20 cellular contexts compared by ENCODE assay signal in genomic region chr10:131125511-131126225, GRCh38.
"Had no signal": no experiment of that assay in that cellular context is flagged by ENCODE, and none has a peak within 500 bp of the region (broad histone marks: within the 10 kb centered on the region; RNA-seq: fewer than 3 reads in every experiment).

No MANE protein-coding gene starts in this region.

- ATAC-seq: esophagus mucosa; heart left ventricle; natural killer cell; psoas muscle; right lobe of liver; stimulated activated memory B cell treated with anti-CD40 and anti-IgM and Interleukin-4, amounts not matched to agents 10 μg/mL and 1 μg/mL and 100 μg/mL, for 72 hours had no signal

- H3K4me3 Mint-ChIP-seq: mesothelial cell of epicardium; natural killer cell; neural crest cell; stimulated activated memory B cell treated with anti-CD40 and anti-IgM and Interleukin-4, amounts not matched to agents 10 μg/mL and 1 μg/mL and 100 μg/mL, for 72 hours; stimulated activated naive CD8-positive, alpha-beta T cell treated with anti-CD3 and anti-CD28 coated beads, Interleukin-15, Interleukin-2, amounts not matched to agents 100 ng/mL and 50 ng/mL, for 24 hours had no signal

- H3K4me3 ChIP-seq: dorsolateral prefrontal cortex, heart left ventricle, psoas muscle, right lobe of liver, testis, upper lobe of left lung, uterus had no signal

- H3K27ac ChIP-seq: dorsolateral prefrontal cortex, heart left ventricle, psoas muscle, right lobe of liver, testis, upper lobe of left lung, uterus had no signal

- H3K4me1 ChIP-seq: psoas muscle, right lobe of liver, testis, upper lobe of left lung, uterus had no signal

- DNase-seq: cortex of kidney; effector CD8-positive, alpha-beta T cell; heart left ventricle; kidney glomerular epithelial cell; mammary epithelial cell; natural killer cell; psoas muscle; right lobe of liver; stimulated activated CD4-positive, alpha-beta T cell treated with anti-CD3 and anti-CD28 coated beads, Interleukin-15, amount 100 ng/mL, for 24 hours; stimulated activated CD4-positive, alpha-beta T cell treated with anti-CD3 and anti-CD28 coated beads, Interleukin-1b, Interleukin-23, amount 100 ng/mL, for 48 hours; stimulated activated CD4-positive, alpha-beta T cell treated with anti-CD3 and anti-CD28 coated beads, Interleukin-4, amount 100 ng/mL, for 24 hours; testis; upper lobe of left lung; uterus had no signal

- H3K27me3 Mint-ChIP-seq: stimulated activated memory B cell treated with anti-CD40 and anti-IgM and Interleukin-4, amounts not matched to agents 10 μg/mL and 1 μg/mL and 100 μg/mL, for 72 hours; stimulated activated naive CD8-positive, alpha-beta T cell treated with anti-CD3 and anti-CD28 coated beads, Interleukin-15, Interleukin-2, amounts not matched to agents 100 ng/mL and 50 ng/mL, for 24 hours had no signal

- H3K27ac Mint-ChIP-seq: mesothelial cell of epicardium; natural killer cell; stimulated activated memory B cell treated with anti-CD40 and anti-IgM and Interleukin-4, amounts not matched to agents 10 μg/mL and 1 μg/mL and 100 μg/mL, for 72 hours; stimulated activated naive CD8-positive, alpha-beta T cell treated with anti-CD3 and anti-CD28 coated beads, Interleukin-15, Interleukin-2, amounts not matched to agents 100 ng/mL and 50 ng/mL, for 24 hours had no signal

- H3K36me3 ChIP-seq: heart left ventricle, right lobe of liver, upper lobe of left lung, uterus had no signal

- H3K9me3 ChIP-seq: heart left ventricle, psoas muscle, right lobe of liver, testis, upper lobe of left lung, uterus had no signal

- H3K27me3 ChIP-seq: right lobe of liver, testis, upper lobe of left lung, uterus had no signal

- H3K4me1 Mint-ChIP-seq: natural killer cell; stimulated activated memory B cell treated with anti-CD40 and anti-IgM and Interleukin-4, amounts not matched to agents 10 μg/mL and 1 μg/mL and 100 μg/mL, for 72 hours had no signal

- H3K36me3 Mint-ChIP-seq: mesothelial cell of epicardium; natural killer cell; stimulated activated memory B cell treated with anti-CD40 and anti-IgM and Interleukin-4, amounts not matched to agents 10 μg/mL and 1 μg/mL and 100 μg/mL, for 72 hours had no signal

- H3K9me3 Mint-ChIP-seq: natural killer cell; neural crest cell; stimulated activated naive CD8-positive, alpha-beta T cell treated with anti-CD3 and anti-CD28 coated beads, Interleukin-15, Interleukin-2, amounts not matched to agents 100 ng/mL and 50 ng/mL, for 24 hours had no signal
